ENCODE assay signal across 1 cellular context in genomic region chr16:72287646-72288045, GRCh38.
TF ChIP-seq lines count a peak whose summit lies in the region.

No MANE protein-coding gene starts in this region.

TF ChIP-seq in IMR-90, 13 proteins besides CTCF, POLR2A, EP300 and RAD21 (continued from another document):
- TF ChIP-seq USF2 (IDR thresholded peaks at IDR 0.05; ENCODE audit: low read depth, low read length) (no peak), RFX5 (IDR thresholded peaks at IDR 0.05; ENCODE audit: low read depth, low read length) (no peak)
TF ChIP-seq in IMR-90: peak in this region for 0.
